In genomic region chr1:226939439-226940028, GRCh38 we compare ENCODE assay signal across 8 cellular contexts. TPM values are rescaled to one million over a fixed set of nuclear protein-coding genes. Genes with fewer than 3 reads are reported as not detected.
A peak's percentile ranks its signal among the peaks of the same experiment; 100 is the strongest.
DNase-seq lines count a peak whose midpoint lies in the region; ATAC-seq and TF ChIP-seq lines count a peak whose summit lies in the region.

No MANE protein-coding gene starts in this region.

- peak overlapping the region; percentile 94 for H3K4me3 Mint-ChIP-seq in memory B cell

- peak overlapping the region; percentile 90 for H3K9ac ChIP-seq in MM.1S (ENCODE audit: low read length)

- CTCF ChIA-PET in HEK293T (lab: Yijun Ruan, JAX), result interaction anchor here (3.1 kb wide), 1 partner anchor 27 kb away, joined by 14 read pairs; no protein-coding TSS in a partner anchor

- H3K4me1 ChIP-seq in MM.1S (ENCODE audit: low read length), result peaks cover 19% of the 10 kb centered on the region

- H3K27ac Mint-ChIP-seq in memory B cell, result peak overlapping the region; percentile 96

- H4K20me1 ChIP-seq in MM.1S (ENCODE audit: insufficient read depth, low read length), result no peaks in the 10 kb centered on the region

- ATAC-seq in memory B cell (ENCODE audit: low read depth), result peak; percentile 31

- peaks cover 17% of the 10 kb centered on the region for H3F3A ChIP-seq in MM.1S (ENCODE audit: insufficient read depth, low read length)

- intact Hi-C loops in dorsolateral prefrontal cortex (cut with DNase I), result loop anchor here (2.0 to 10.0 kb wide), 5 partner anchors 35 to 495 kb away; partner anchors contain the start of gene CDC42BPA (in 1 of the 2)

- no peaks in the 10 kb centered on the region for H3K9me2 ChIP-seq in MM.1S (replicated peaks; ENCODE audit: insufficient read depth, low read length)

- POLR2A ChIA-PET in HEK293T (lab: Yijun Ruan, JAX), result interaction anchor here (0.6 to 2.1 kb wide), 17 partner anchors 9 to 500 kb away, joined by 3 to 12 read pairs (median 3); partner anchors contain the start of gene CDC42BPA

- H3K9me3 Mint-ChIP-seq in memory B cell, result peaks cover 8% of the 10 kb centered on the region

- H3K27me3 Mint-ChIP-seq in memory B cell, result no peaks in the 10 kb centered on the region

- H3K27me3 ChIP-seq in MM.1S (replicated peaks; ENCODE audit: insufficient read depth, low read length) (no peaks in the 10 kb centered on the region), dorsolateral prefrontal cortex (no peaks in the 10 kb centered on the region)

- H2AFZ ChIP-seq in MM.1S (ENCODE audit: low read length), result peak overlapping the region; percentile 78

- H3K4me3 ChIP-seq in MM.1S (ENCODE audit: low read length), result peak overlapping the region; percentile 81
- H3K4me3 ChIP-seq in dorsolateral prefrontal cortex, result peak overlapping the region; percentile 56 to 99 (median 88)

- no peaks in the 10 kb centered on the region for H3K9me3 ChIP-seq in MM.1S (replicated peaks; ENCODE audit: insufficient read depth, low read length)

- no peaks in the 10 kb centered on the region for H3K36me3 ChIP-seq in MM.1S (replicated peaks; ENCODE audit: insufficient read depth, low read length)

- peak; percentile 35 to 46 for DNase-seq in activated CD8-positive, alpha-beta memory T cell treated with anti-CD3 and anti-CD28 coated beads for 1 hour (ENCODE audit: extremely low read depth in 1 of 2, low read depth in 1 of 2)
- no peak for DNase-seq in activated CD8-positive, alpha-beta memory T cell treated with anti-CD3 and anti-CD28 coated beads, Interleukin-2, amount 50 U/mL, for 48 hours
- peak; percentile 63 for DNase-seq in HEK293T (ENCODE audit: extremely low spot score)
- peak; percentile 87 for DNase-seq in MM.1S
- DNase-seq in T-helper 9 cell, result peak; percentile 57
- DNase-seq in dorsolateral prefrontal cortex, result peak; percentile 52 to 80 (median 62)
- peak in 1 of 2 donors; percentile 86 for DNase-seq in memory B cell (ENCODE audit: low spot score in 2 of 2)
- peak; percentile 46 to 58 for DNase-seq in stimulated activated CD8-positive, alpha-beta memory T cell treated with anti-CD3 and anti-CD28 coated beads, Interleukin-2, amount 100 ng/mL, for 48 hours (ENCODE audit: low read depth in 2 of 2)

- H3K4me2 ChIP-seq in MM.1S (ENCODE audit: low read depth, low read length), result peak overlapping the region; percentile 94

- H3K4me1 Mint-ChIP-seq in memory B cell, result peaks cover 34% of the 10 kb centered on the region

- H3K36me3 Mint-ChIP-seq in memory B cell, result peaks cover 9% of the 10 kb centered on the region

- TF ChIP-seq CTCF in MM.1S (IDR thresholded peaks at IDR 0.05; ENCODE audit: low read length) (no peak), dorsolateral prefrontal cortex (IDR thresholded peaks at IDR 0.05 in 54 of 56, conservative IDR thresholded peaks at IDR 0.05 in 2 of 56; ENCODE audit: low read depth in 1 of 56, partially characterized antibody in 56 of 56) (peak in 9 of 56 donors; percentile 1 to 42 (median 13))

- H3K27ac ChIP-seq in MM.1S (ENCODE audit: low read length) (peak overlapping the region; percentile 94), dorsolateral prefrontal cortex (peak overlapping the region; percentile 88 to 100 (median 99))

- peaks cover 44% of the 10 kb centered on the region for H3K79me2 ChIP-seq in MM.1S (ENCODE audit: low read length)

TF ChIP-seq in HEK293T, 16 proteins besides CTCF, POLR2A, EP300 and RAD21:
- no peak for TF ChIP-seq SUZ12 (IDR thresholded peaks at IDR 0.05)
- peak; percentile 97 for TF ChIP-seq L3MBTL2 (conservative IDR thresholded peaks at IDR 0.05)
- peak; percentile 92 for TF ChIP-seq ELF4 (IDR thresholded peaks at IDR 0.05)

RNA-seq across cellular contexts. Expression of gene COQ8A, which starts 0.6 kb away (rescaled TPM):
- 10 to 100 TPM; 27.2 to 59.8 (median 44.7) TPM for total RNA-seq in dorsolateral prefrontal cortex
